ENCODE assay signal across 17 cellular contexts in the genomic region with DNA sequence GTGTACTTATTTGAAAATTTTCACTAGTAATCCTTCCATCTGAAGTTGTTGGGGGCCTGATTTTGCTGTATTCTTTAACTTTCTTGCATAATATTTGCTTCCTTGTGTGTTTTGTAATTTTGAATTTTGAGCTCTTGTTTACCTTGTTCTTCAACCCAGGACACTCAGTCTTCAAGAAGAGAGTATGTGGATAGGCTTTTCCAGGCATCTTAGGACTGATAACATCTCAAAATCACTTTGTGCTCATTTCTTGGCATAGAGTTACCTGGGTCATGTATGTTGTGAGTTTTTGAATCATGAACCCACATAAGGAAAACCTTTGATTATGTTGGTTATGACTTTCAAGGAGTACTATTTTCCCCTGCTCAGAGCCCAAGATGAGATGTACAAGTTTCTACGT. TPM values are rescaled to one million over a fixed set of nuclear protein-coding genes. Genes with fewer than 3 reads are reported as not detected.
DNase-seq lines count a peak whose midpoint lies in the region; ATAC-seq and TF ChIP-seq lines count a peak whose summit lies in the region.
"Had no signal": no experiment of that assay in that cellular context is flagged by ENCODE, and none has a peak within 500 bp of the region (broad histone marks: within the 10 kb centered on the region; RNA-seq: fewer than 3 reads in every experiment).

No MANE protein-coding gene starts in this region.

- H3K36me3 ChIP-seq in left lung: no peaks in the 10 kb centered on the region
- no peaks in the 10 kb centered on the region for H3K36me3 ChIP-seq in upper lobe of right lung
- peaks cover 12% of the 10 kb centered on the region for H3K36me3 ChIP-seq in GM23338 (ENCODE audit: insufficient read depth)
- H3K36me3 ChIP-seq in Karpas-422 (ENCODE audit: insufficient read depth, low read length): no peaks in the 10 kb centered on the region

- no peak overlapping the region for H3K4me2 ChIP-seq in GM23338
- H3K4me2 ChIP-seq in Karpas-422 (ENCODE audit: low read depth, low read length, poor library complexity, severe bottlenecking): no peak overlapping the region
- H3K4me2 ChIP-seq: A549 had no signal

- H4K20me1 ChIP-seq in GM23338 (replicated peaks; ENCODE audit: insufficient read depth) (no peaks in the 10 kb centered on the region), Karpas-422 (ENCODE audit: insufficient read depth, low read depth, low read length) (no peaks in the 10 kb centered on the region)

- no peak overlapping the region for H3K4me3 Mint-ChIP-seq in GM23338
- H3K4me3 Mint-ChIP-seq: CD4-positive, CD25-positive, alpha-beta regulatory T cell; CD8-positive, alpha-beta T cell had no signal

- H3K27me3 ChIP-seq in left lung (no peaks in the 10 kb centered on the region), upper lobe of right lung (no peaks in the 10 kb centered on the region), GM23338 (ENCODE audit: insufficient read depth) (no peaks in the 10 kb centered on the region), Karpas-422 (ENCODE audit: low read length) (no peaks in the 10 kb centered on the region)

- H2AFZ ChIP-seq in GM23338 (no peak overlapping the region), Karpas-422 (ENCODE audit: low read length) (no peak overlapping the region)

- intact Hi-C loops in left lung (cut with DNase I): no loop called here
- intact Hi-C loops in upper lobe of right lung (cut with DNase I): no loop called here

- H3K27ac ChIP-seq in 22Rv1 (0 out of 2 replicates have a peak overlapping the region, but pooled peaks have one; percentile 21), VCaP (peak overlapping the region; percentile 72; the same call in 1 of the 2 replicates), left lung (no peak overlapping the region), upper lobe of right lung (no peak overlapping the region), GM23338 (ENCODE audit: low read depth) (no peak overlapping the region), Karpas-422 (ENCODE audit: low read length) (no peak overlapping the region)
- H3K27ac ChIP-seq: A549 had no signal

- H3K9me3 ChIP-seq in left lung: peaks cover 0 to 9% of the 10 kb centered on the region in 2 donors
- no peaks in the 10 kb centered on the region for H3K9me3 ChIP-seq in upper lobe of right lung
- peaks cover 5% of the 10 kb centered on the region; the same call in 1 of the 2 replicates for H3K9me3 ChIP-seq in Karpas-422 (ENCODE audit: low read length)
- H3K9me3 ChIP-seq: A549 had no signal

- ATAC-seq in left lung (peak; percentile 34), upper lobe of right lung (peak; percentile 72), GM23338 (no peak)
- ATAC-seq: A549; CD8-positive, alpha-beta T cell had no signal

- no peaks in the 10 kb centered on the region for H3K27me3 Mint-ChIP-seq in GM23338 (ENCODE audit: insufficient read depth, low read depth, poor library complexity)
- H3K27me3 Mint-ChIP-seq: CD4-positive, CD25-positive, alpha-beta regulatory T cell had no signal

- no peaks in the 10 kb centered on the region for H3K4me1 Mint-ChIP-seq in GM23338

- H3K27ac Mint-ChIP-seq in GM23338: no peak overlapping the region
- H3K27ac Mint-ChIP-seq: CD8-positive, alpha-beta T cell had no signal

- TF ChIP-seq CTCF in 22Rv1 (IDR thresholded peaks at IDR 0.05) (no peak), VCaP (conservative IDR thresholded peaks at IDR 0.05) (no peak), left lung (IDR thresholded peaks at IDR 0.05) (no peak), upper lobe of right lung (IDR thresholded peaks at IDR 0.05) (no peak), GM23338 (conservative IDR thresholded peaks at IDR 0.05; ENCODE audit: low read depth in 2 of 2) (no peak)

- H3K4me1 ChIP-seq in left lung: peaks cover 0 to 8% of the 10 kb centered on the region in 2 donors
- H3K4me1 ChIP-seq in upper lobe of right lung: peaks cover 8% of the 10 kb centered on the region
- no peaks in the 10 kb centered on the region; the same call in 1 of the 2 replicates for H3K4me1 ChIP-seq in GM23338 (ENCODE audit: insufficient read depth)
- no peaks in the 10 kb centered on the region for H3K4me1 ChIP-seq in Karpas-422 (ENCODE audit: low read length)

- H3K36me3 Mint-ChIP-seq in GM23338 (ENCODE audit: low read depth): peaks cover 12% of the 10 kb centered on the region

- no peak overlapping the region for H3K9ac ChIP-seq in Karpas-422 (ENCODE audit: low read length)

- H3K9me3 Mint-ChIP-seq in GM23338: peaks cover 11% of the 10 kb centered on the region

- no peaks in the 10 kb centered on the region for H3K79me2 ChIP-seq in GM23338 (replicated peaks; ENCODE audit: insufficient read depth)
- H3K79me2 ChIP-seq in Karpas-422 (ENCODE audit: low read length): no peaks in the 10 kb centered on the region

- H3K9me2 ChIP-seq in GM23338 (ENCODE audit: insufficient read depth) (0 out of 2 replicates have a peak, but pooled peaks cover 10% of the 10 kb centered on the region), Karpas-422 (replicated peaks; ENCODE audit: insufficient read depth, low read length) (no peaks in the 10 kb centered on the region)

- DNase-seq in left lung: no peak
- no peak for DNase-seq in upper lobe of right lung
- DNase-seq in GM23338 (ENCODE audit: low spot score): no peak
- no peak for DNase-seq in Karpas-422
- no peak for DNase-seq in epidermal melanocyte (ENCODE audit: insufficient read length, low spot score)
- DNase-seq: 8988T; C1 segment of cervical spinal cord; Caco-2; CD4-positive, CD25-positive, alpha-beta regulatory T cell; CD8-positive, alpha-beta T cell; DMS153; DND-41; H7; HCEC 1CT had no signal

- no peak overlapping the region for H3K4me3 ChIP-seq in left lung
- no peak overlapping the region for H3K4me3 ChIP-seq in upper lobe of right lung
- no peak overlapping the region for H3K4me3 ChIP-seq in GM23338
- H3K4me3 ChIP-seq in Karpas-422 (ENCODE audit: low read length): no peak overlapping the region
- H3K4me3 ChIP-seq: A549 had no signal

- H3F3A ChIP-seq in GM23338 (replicated peaks; ENCODE audit: low read depth): no peaks in the 10 kb centered on the region

TF ChIP-seq in GM23338, 12 proteins besides CTCF, POLR2A, EP300 and RAD21 (continues in another document):
- TF ChIP-seq STAT1 (IDR thresholded peaks at IDR 0.05; ENCODE audit: unreplicated experiment): no peak

RNA-seq across cellular contexts. Expression of gene BTD, which starts 13.4 kb away (rescaled TPM):
- total RNA-seq in left lung (10 to 100 TPM; 16.3 to 21.2 TPM), upper lobe of right lung (24.6 TPM)
- 15.0 and 17.8 TPM in 2 replicates for total RNA-seq in GM23338 (2014; rRNA removed; shearing (Covaris generic))
- 19.0 and 20.0 TPM in 2 replicates for polyA plus RNA-seq in GM23338 (2016; fragmentation: Nextera tagmentation; extraction: Ambion mirVana)
- total RNA-seq in Karpas-422 (2014; rRNA removed; shearing (Covaris generic); ENCODE audit: low replicate concordance): 5.2 and 7.1 TPM in 2 replicates

RNA-seq across cellular contexts. Expression of gene HACL1, which starts 13.6 kb away (rescaled TPM):
- total RNA-seq in left lung: 10 to 100 TPM; 15.5 to 15.6 TPM
- total RNA-seq in upper lobe of right lung: 15.2 TPM
- 25.9 and 33.5 TPM in 2 replicates for total RNA-seq in GM23338 (2014; rRNA removed; shearing (Covaris generic))
- polyA plus RNA-seq in GM23338 (2016; fragmentation: Nextera tagmentation; extraction: Ambion mirVana): 19.4 and 19.6 TPM in 2 replicates
- 52.7 and 58.9 TPM in 2 replicates for total RNA-seq in Karpas-422 (2014; rRNA removed; shearing (Covaris generic); ENCODE audit: low replicate concordance)

Comparison
In these comparisons a context has a peak if more than half of its experiments do, and no peak if none do; other contexts are left out.
1. H3K27ac ChIP-seq: peak in 22Rv1 (single experiment) and VCaP (single experiment); none in left lung (0 of 2), upper lobe of right lung (single experiment), GM23338 (single experiment) and Karpas-422 (single experiment).